ENCODE assay signal across 8 cellular contexts in the genomic region with DNA sequence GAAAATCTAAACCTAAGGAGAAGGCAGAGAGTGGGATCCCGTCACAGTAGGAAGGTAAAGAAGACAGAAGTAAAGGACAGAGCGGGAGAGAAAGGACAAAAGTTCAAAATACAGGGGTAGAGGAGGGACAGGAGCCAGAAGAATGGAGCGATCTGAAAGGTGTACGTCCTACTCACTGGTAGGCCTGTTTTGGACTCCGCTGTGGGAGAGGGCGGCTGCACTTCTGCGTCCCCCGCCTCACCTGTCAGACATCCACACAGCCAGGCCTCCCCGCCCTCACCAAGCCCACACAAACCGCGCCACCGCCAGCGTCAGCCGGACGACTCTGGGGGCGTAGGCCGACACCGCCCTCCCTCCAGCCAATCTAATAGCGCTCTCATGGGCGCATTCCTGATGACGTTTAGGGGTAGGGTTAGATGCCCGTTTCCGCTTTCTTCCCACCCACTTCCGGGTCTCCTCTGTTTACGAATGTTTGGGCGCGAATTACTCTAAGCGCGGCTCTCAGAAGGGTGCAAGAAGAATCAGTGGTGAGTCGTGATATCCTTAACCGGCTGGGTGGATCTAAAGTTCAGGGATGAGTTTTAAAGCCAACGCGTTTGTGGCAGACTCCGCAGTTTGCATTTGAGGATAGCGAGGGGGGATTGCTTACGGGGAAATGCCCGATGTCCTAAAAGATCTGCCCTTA. TPM values are rescaled to one million over a fixed set of nuclear protein-coding genes. Genes with fewer than 3 reads are reported as not detected.
DNase-seq lines count a peak whose midpoint lies in the region; ATAC-seq, FAIRE-seq and TF ChIP-seq lines count a peak whose summit lies in the region.

Gene CENPQ (plus strand): TSS at position 444 of the 685 bp plus-strand sequence. CDS start 6,807 bp downstream, outside the sequence.
Gene MMUT (minus strand): TSS at position 327 of the 685 bp plus-strand sequence. CDS start 3,787 bp downstream, outside the sequence.

- TF ChIP-seq CTCF in 22Rv1 (IDR thresholded peaks at IDR 0.05) (no peak), body of pancreas (IDR thresholded peaks at IDR 0.05) (peak in 2 of 7 experiments; percentile 0 to 19), sigmoid colon (IDR thresholded peaks at IDR 0.05) (no peak)

- peak; percentile 84 for DNase-seq in NCI-H2107 treated with DMSO at 0.1 percent for 48 hours (lab: John Stamatoyannopoulos, UW; ENCODE audit: unreplicated experiment)
- DNase-seq in body of pancreas: peak; percentile 93 to 97 (median 94)
- peak; percentile 89 for DNase-seq in iPS DF 4.7 (ENCODE audit: extremely low read depth, low spot score)
- peak; percentile 97 for DNase-seq in sigmoid colon

- ATAC-seq in GM18520 (IDR thresholded peaks at IDR 0.05; ENCODE audit: unreplicated experiment) (peak; percentile 96), HG03064 (IDR thresholded peaks at IDR 0.05; ENCODE audit: low read depth, unreplicated experiment) (peak; percentile 98), body of pancreas (peak; percentile 100)

- peak within 1 kb of the TSS; percentile 53 to 57 for H3K4me3 ChIP-seq in body of pancreas
- peak within 1 kb of the TSS; percentile 65 to 74 (median 71) for H3K4me3 ChIP-seq in sigmoid colon

- H3K4me1 ChIP-seq in body of pancreas: peaks cover 27% of the 10 kb centered on the region
- peaks cover 0 to 51% (median 22%) of the 10 kb centered on the region in 4 donors for H3K4me1 ChIP-seq in sigmoid colon

- intact Hi-C loops in body of pancreas (cut with DNase I) (no loop called here), sigmoid colon (cut with DNase I) (no loop called here)

- WGBS in body of pancreas, 2 donors: 0% methylated on average over 31 to 37 of the region's 37 CpGs
- 0% methylated on average over 37 of the region's 37 CpGs for WGBS in sigmoid colon, 2 donors

- no peaks in the 10 kb centered on the region for H3K27me3 ChIP-seq in body of pancreas
- H3K27me3 ChIP-seq in sigmoid colon: no peaks in the 10 kb centered on the region

- peak in 1 of 4 donors; percentile 84 for TF ChIP-seq EP300 in sigmoid colon (IDR thresholded peaks at IDR 0.05)

- peak; percentile 83 for FAIRE-seq in TTC549 (lab: Jason Lieb, UNC)

- H3K9me3 ChIP-seq in body of pancreas (no peaks in the 10 kb centered on the region), sigmoid colon (no peaks in the 10 kb centered on the region)

- H3K36me3 ChIP-seq in body of pancreas (replicated peaks in 1 of 2; ENCODE audit: insufficient read depth in 1 of 2, low read depth in 2 of 2) (peaks cover 0 to 4% of the 10 kb centered on the region in 2 donors), sigmoid colon (peaks cover 0 to 12% (median 0%) of the 10 kb centered on the region in 4 donors)

- H3K27ac ChIP-seq in 22Rv1: peak within 1 kb of the TSS; percentile 74
- peak within 1 kb of the TSS; percentile 70 to 92 (median 88) for H3K27ac ChIP-seq in body of pancreas
- peak within 1 kb of the TSS; percentile 83 to 89 (median 87) for H3K27ac ChIP-seq in sigmoid colon

- TF ChIP-seq POLR2A in body of pancreas (IDR thresholded peaks at IDR 0.05): peak; percentile 72 to 96 (median 95)
- TF ChIP-seq POLR2A in sigmoid colon (IDR thresholded peaks at IDR 0.05): peak; percentile 75 to 76

RNA-seq across cellular contexts. Expression of gene CENPQ, which starts in this region (rescaled TPM):
- total RNA-seq in body of pancreas: 1 to 10 TPM in 1 of 2 donors, under 1 TPM in 1; 0.66 to 1.8 TPM
- 1 to 10 TPM; 3.9 to 5.1 (median 4.2) TPM for total RNA-seq in sigmoid colon
- polyA plus RNA-seq in sigmoid colon: 1 to 10 TPM; 2.8 to 4.8 (median 4.8) TPM

RNA-seq across cellular contexts. Expression of gene MMUT, which starts in this region (rescaled TPM):
- total RNA-seq in body of pancreas: 10 to 100 TPM in 1 of 2 donors, 1 to 10 TPM in 1; 8.3 to 10.5 TPM
- 10 to 100 TPM; 10.5 to 18.5 (median 15.4) TPM for total RNA-seq in sigmoid colon
- polyA plus RNA-seq in sigmoid colon: 10 to 100 TPM; 16.8 to 23.6 (median 17.1) TPM

Comparison
In these comparisons a context has a peak if more than half of its experiments do, and no peak if none do; other contexts are left out.
1. Peak in every context shown above with its lines: DNase-seq, ATAC-seq, H3K4me3 ChIP-seq and H3K27ac ChIP-seq.